21 cellular contexts compared by ENCODE assay signal in genomic region chr13:110057052-110057451, GRCh38.
"Had no signal": no experiment of that assay in that cellular context is flagged by ENCODE, and none has a peak within 500 bp of the region (broad histone marks: within the 10 kb centered on the region; RNA-seq: fewer than 3 reads in every experiment).

No MANE protein-coding gene starts in this region.

- H3K27ac Mint-ChIP-seq: activated CD4-positive, alpha-beta T cell treated with anti-CD3 and anti-CD28 coated beads, Interleukin-2, amount 10 ng/mL, durations not matched to agents 7 days and 5 days; activated naive CD8-positive, alpha-beta T cell; nephron had no signal

- ATAC-seq: activated CD4-positive, CD25-positive, alpha-beta regulatory T cell treated with anti-CD3 and anti-CD28 coated beads, Interleukin-2, amount 50 U/mL, for 24 hours; body of pancreas; esophagus mucosa; gastroesophageal sphincter; left ventricle myocardium superior had no signal

- H3K27ac ChIP-seq: body of pancreas, colonic mucosa, gastroesophageal sphincter, heart right ventricle, tibial nerve, uterus had no signal

- H3K4me3 ChIP-seq: body of pancreas, colonic mucosa, gastroesophageal sphincter, heart right ventricle, tibial nerve, uterus had no signal

- H3K9me3 Mint-ChIP-seq: activated CD4-positive, alpha-beta T cell treated with anti-CD3 and anti-CD28 coated beads, Interleukin-2, amount 10 ng/mL, durations not matched to agents 7 days and 5 days; nephron had no signal

- H3K4me1 ChIP-seq: body of pancreas, colonic mucosa, gastroesophageal sphincter, tibial nerve, uterus had no signal

- DNase-seq: activated CD4-positive, alpha-beta T cell treated with anti-CD3 and anti-CD28 coated beads, Interleukin-2, amount 10 ng/mL, durations not matched to agents 7 days and 5 days; activated gamma-delta T cell treated with Interleukin-2 at 50 U/mL for 16 hours; body of pancreas; colonic mucosa; heart right ventricle; left ventricle myocardium superior; retina; SK-N-SH; stimulated activated CD8-positive, alpha-beta memory T cell treated with anti-CD3 and anti-CD28 coated beads, Interleukin-4, amount 100 ng/mL, for 48 hours; stimulated activated naive CD4-positive, alpha-beta T cell; T-helper 1 cell; T-helper 9 cell; uterus had no signal

- H3K4me1 Mint-ChIP-seq: central memory CD8-positive, alpha-beta T cell; nephron had no signal

- H3K9me3 ChIP-seq: body of pancreas, colonic mucosa, gastroesophageal sphincter, heart right ventricle, SK-N-SH, tibial nerve, uterus had no signal

- H3K27me3 ChIP-seq: body of pancreas, colonic mucosa, gastroesophageal sphincter, heart right ventricle, tibial nerve, uterus had no signal

- FAIRE-seq: endometrium had no signal

- H3K27me3 Mint-ChIP-seq: activated CD4-positive, alpha-beta T cell treated with anti-CD3 and anti-CD28 coated beads, Interleukin-2, amount 10 ng/mL, durations not matched to agents 7 days and 5 days; central memory CD8-positive, alpha-beta T cell had no signal

- H3K36me3 Mint-ChIP-seq: activated naive CD8-positive, alpha-beta T cell had no signal

- H3K36me3 ChIP-seq: colonic mucosa, gastroesophageal sphincter, heart right ventricle, tibial nerve, uterus had no signal

- H3K4me3 Mint-ChIP-seq: activated CD4-positive, alpha-beta T cell treated with anti-CD3 and anti-CD28 coated beads, Interleukin-2, amount 10 ng/mL, durations not matched to agents 7 days and 5 days; activated naive CD8-positive, alpha-beta T cell; central memory CD8-positive, alpha-beta T cell; nephron had no signal
